Comparison of ENCODE assay signal across 9 cellular contexts in genomic region chr5:126837907-126838539, GRCh38.
DNase-seq lines count a peak whose midpoint lies in the region; ATAC-seq and TF ChIP-seq lines count a peak whose summit lies in the region.
"Had no signal": no experiment of that assay in that cellular context is flagged by ENCODE, and none has a peak within 500 bp of the region (broad histone marks: within the 10 kb centered on the region; RNA-seq: fewer than 3 reads in every experiment).

No MANE protein-coding gene starts in this region.

- H3K36me3 ChIP-seq in parathyroid adenoma (ENCODE audit: control insufficient read depth, insufficient read depth, low read length), result no peaks in the 10 kb centered on the region
- H3K36me3 ChIP-seq in OCI-LY7 (ENCODE audit: insufficient read depth, low read length), result peaks cover 62% of the 10 kb centered on the region

- H3K27ac Mint-ChIP-seq in T-helper 17 cell, result no peak overlapping the region

- peak; percentile 9 for DNase-seq in GM04504 (ENCODE audit: low read depth)
- DNase-seq in T-helper 17 cell, result no peak
- peak; percentile 14 for DNase-seq in fibroblast of the conjunctiva (ENCODE audit: low read depth)
- DNase-seq in DMS53 treated with DMSO at 0.1 percent for 48 hours (lab: John Stamatoyannopoulos, UW; ENCODE audit: unreplicated experiment), result no peak
- no peak for DNase-seq in OCI-LY7 (ENCODE audit: low spot score)
- no peak for DNase-seq in stimulated activated CD4-positive, alpha-beta T cell treated with anti-CD3 and anti-CD28 coated beads, Interleukin-4, amount 100 ng/mL, for 1 hour
- no peak for DNase-seq in coronary artery (ENCODE audit: low spot score)
- DNase-seq: NCI-H446 had no signal

- CTCF ChIA-PET in OCI-LY7 (lab: Charles Lee; ENCODE audit: unreplicated experiment), result no interaction called here

- POLR2A ChIA-PET in OCI-LY7 (lab: Charles Lee), result interaction anchor here (0.7 kb wide), 1 partner anchor 318 kb away, joined by 3 read pairs; no protein-coding TSS in a partner anchor

- peaks cover 4% of the 10 kb centered on the region for H3K4me1 Mint-ChIP-seq in T-helper 17 cell

- H3K4me3 Mint-ChIP-seq in T-helper 17 cell, result no peak overlapping the region

- H3K9me3 ChIP-seq in T-helper 17 cell (ENCODE audit: control insufficient read depth, low read length, poor library complexity, severe bottlenecking), result no peaks in the 10 kb centered on the region
- no peaks in the 10 kb centered on the region for H3K9me3 ChIP-seq in parathyroid adenoma (ENCODE audit: control insufficient read depth, low read length)
- no peaks in the 10 kb centered on the region for H3K9me3 ChIP-seq in OCI-LY7 (ENCODE audit: low read length)

- no peaks in the 10 kb centered on the region for H3K27me3 ChIP-seq in parathyroid adenoma (ENCODE audit: control insufficient read depth, insufficient read depth, low read length)

- H2AFZ ChIP-seq in parathyroid adenoma (peak overlapping the region; percentile 3), OCI-LY7 (ENCODE audit: low read length) (no peak overlapping the region)

- no peaks in the 10 kb centered on the region for H3K79me2 ChIP-seq in parathyroid adenoma
- no peaks in the 10 kb centered on the region for H3K79me2 ChIP-seq in OCI-LY7 (ENCODE audit: insufficient read depth, low read depth, low read length)

- no TSS peak for BruUV-seq in OCI-LY7 (replicated peaks; lab: Mats Ljungman, UMichigan)

- H3K4me3 ChIP-seq in parathyroid adenoma (ENCODE audit: low read depth, low read length) (no peak overlapping the region), OCI-LY7 (ENCODE audit: low read depth, low read length, poor library complexity, severe bottlenecking) (no peak overlapping the region), coronary artery (no peak overlapping the region)

- no peaks in the 10 kb centered on the region for H3K9me2 ChIP-seq in OCI-LY7 (ENCODE audit: insufficient read depth, low read length)

- H3K4me2 ChIP-seq in parathyroid adenoma (ENCODE audit: low read length) (no peak overlapping the region), OCI-LY7 (ENCODE audit: low read length) (no peak overlapping the region)

- H3K9ac ChIP-seq in parathyroid adenoma, result no peak overlapping the region

- H3K27me3 Mint-ChIP-seq in T-helper 17 cell, result no peaks in the 10 kb centered on the region

- no peaks in the 10 kb centered on the region for H4K20me1 ChIP-seq in OCI-LY7 (ENCODE audit: insufficient read depth, low read length)

- TF ChIP-seq CTCF in parathyroid adenoma (IDR thresholded peaks at IDR 0.05) (peak; percentile 38), OCI-LY7 (conservative IDR thresholded peaks at IDR 0.05; ENCODE audit: low read length) (no peak), coronary artery (IDR thresholded peaks at IDR 0.05) (no peak)

- H3K27ac ChIP-seq in parathyroid adenoma (no peak overlapping the region), OCI-LY7 (ENCODE audit: low read depth, low read length, poor library complexity, severe bottlenecking) (no peak overlapping the region), coronary artery (no peak overlapping the region)

- H3K36me3 Mint-ChIP-seq in T-helper 17 cell (ENCODE audit: low read depth), result peaks cover 7% of the 10 kb centered on the region

- H3K4me1 ChIP-seq in parathyroid adenoma (no peaks in the 10 kb centered on the region), OCI-LY7 (ENCODE audit: insufficient read depth, low read length, poor library complexity, severe bottlenecking) (no peaks in the 10 kb centered on the region)

- peak; percentile 60 for ATAC-seq in T-helper 17 cell

- intact Hi-C loops in OCI-LY7 (cut with micrococcal nuclease; ENCODE audit: unreplicated experiment), result no loop called here

Comparison
In these comparisons a context has a peak if more than half of its experiments do, and no peak if none do; other contexts are left out.
1. DNase-seq: peak in GM04504 (single experiment) and fibroblast of the conjunctiva (single experiment); none in T-helper 17 cell (0 of 3), DMS53 treated with DMSO at 0.1 percent for 48 hours (single experiment), OCI-LY7 (single experiment), stimulated activated CD4-positive, alpha-beta T cell treated with anti-CD3 and anti-CD28 coated beads, Interleukin-4, amount 100 ng/mL, for 1 hour (single experiment) and coronary artery (single experiment).